In the genomic region with DNA sequence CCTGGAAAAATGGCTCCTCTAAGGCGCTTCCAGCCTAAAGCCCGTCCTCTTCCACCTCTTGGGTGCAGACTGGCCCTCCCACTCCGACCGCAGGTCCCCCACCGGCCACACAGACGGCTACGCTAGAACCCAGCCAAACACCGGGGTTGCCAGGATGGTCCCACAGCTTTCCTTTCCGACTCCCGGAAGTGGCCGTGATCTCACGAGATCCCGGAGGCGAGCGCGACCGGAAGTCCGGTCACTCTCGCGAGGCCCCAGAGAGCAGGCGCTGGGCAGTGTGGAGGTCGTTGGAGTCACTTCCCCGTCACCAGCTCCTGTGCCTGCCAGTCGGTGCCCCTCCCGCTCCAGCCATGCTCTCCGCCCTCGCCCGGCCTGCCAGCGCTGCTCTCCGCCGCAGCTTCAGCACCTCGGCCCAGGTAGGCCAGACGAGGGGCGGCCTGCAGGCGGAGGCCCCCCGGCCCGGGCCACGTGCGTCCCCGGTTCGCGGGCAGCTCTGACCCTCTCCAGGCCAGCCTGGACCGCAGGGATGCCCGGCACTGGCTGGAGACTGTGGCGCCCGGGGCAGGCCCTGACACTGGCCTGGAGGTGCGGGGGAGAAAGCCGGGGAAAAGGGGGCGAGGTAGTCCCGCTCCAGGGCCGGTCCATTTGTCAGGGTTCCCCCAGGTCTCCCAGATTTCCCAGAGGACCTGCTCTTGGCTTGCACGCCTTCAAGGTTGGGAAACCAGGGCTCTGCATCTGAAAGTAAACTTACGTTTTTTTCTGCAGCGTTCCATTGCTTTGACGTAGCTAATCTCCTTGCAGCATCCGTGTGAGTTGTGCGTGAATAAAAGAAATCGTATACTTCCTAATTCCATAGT, we compare ENCODE assay signal across 1 cellular context.
A peak's percentile ranks its signal among the peaks of the same experiment; 100 is the strongest.
TF ChIP-seq lines count a peak whose summit lies in the region.

Gene MDH2, plus strand, starts transcription at position 296 of the 857 bp plus-strand sequence. Its CDS starts 55 bp downstream, at position 351.
A gene with protein sequence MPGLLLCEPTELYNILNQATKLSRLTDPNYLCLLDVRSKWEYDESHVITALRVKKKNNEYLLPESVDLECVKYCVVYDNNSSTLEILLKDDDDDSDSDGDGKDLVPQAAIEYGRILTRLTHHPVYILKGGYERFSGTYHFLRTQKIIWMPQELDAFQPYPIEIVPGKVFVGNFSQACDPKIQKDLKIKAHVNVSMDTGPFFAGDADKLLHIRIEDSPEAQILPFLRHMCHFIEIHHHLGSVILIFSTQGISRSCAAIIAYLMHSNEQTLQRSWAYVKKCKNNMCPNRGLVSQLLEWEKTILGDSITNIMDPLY (minus strand): TSS at position 190 of the 857 bp plus-strand sequence. CDS start 17,477 bp downstream, outside the sequence.

TF ChIP-seq in K562, 482 proteins besides CTCF, POLR2A, EP300 and RAD21 (continued from another document and continues in another):
- peak; percentile 86 for TF ChIP-seq PCBP1 (IDR thresholded peaks at IDR 0.05; ENCODE audit: low read depth, low read length, poor library complexity, severe bottlenecking)
- TF ChIP-seq MAFF (IDR thresholded peaks at IDR 0.05; ENCODE audit: low read length): peak; percentile 82; the same call in 1 of the 2 replicates
- TF ChIP-seq HNRNPL (IDR thresholded peaks at IDR 0.05; ENCODE audit: low read depth, low read length): peak; percentile 98
- no peak for TF ChIP-seq CBX8 (IDR thresholded peaks at IDR 0.05; ENCODE audit: borderline replicate concordance, extremely low read depth, low read depth, low read length, poor library complexity, severe bottlenecking)
- TF ChIP-seq, protein P1, sequence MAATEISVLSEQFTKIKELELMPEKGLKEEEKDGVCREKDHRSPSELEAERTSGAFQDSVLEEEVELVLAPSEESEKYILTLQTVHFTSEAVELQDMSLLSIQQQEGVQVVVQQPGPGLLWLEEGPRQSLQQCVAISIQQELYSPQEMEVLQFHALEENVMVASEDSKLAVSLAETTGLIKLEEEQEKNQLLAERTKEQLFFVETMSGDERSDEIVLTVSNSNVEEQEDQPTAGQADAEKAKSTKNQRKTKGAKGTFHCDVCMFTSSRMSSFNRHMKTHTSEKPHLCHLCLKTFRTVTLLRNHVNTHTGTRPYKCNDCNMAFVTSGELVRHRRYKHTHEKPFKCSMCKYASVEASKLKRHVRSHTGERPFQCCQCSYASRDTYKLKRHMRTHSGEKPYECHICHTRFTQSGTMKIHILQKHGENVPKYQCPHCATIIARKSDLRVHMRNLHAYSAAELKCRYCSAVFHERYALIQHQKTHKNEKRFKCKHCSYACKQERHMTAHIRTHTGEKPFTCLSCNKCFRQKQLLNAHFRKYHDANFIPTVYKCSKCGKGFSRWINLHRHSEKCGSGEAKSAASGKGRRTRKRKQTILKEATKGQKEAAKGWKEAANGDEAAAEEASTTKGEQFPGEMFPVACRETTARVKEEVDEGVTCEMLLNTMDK (IDR thresholded peaks at IDR 0.05; ENCODE audit: borderline replicate concordance, insufficient read depth, low read depth, low read length, poor library complexity, severe bottlenecking): peak; percentile 12
- TF ChIP-seq, protein P2, sequence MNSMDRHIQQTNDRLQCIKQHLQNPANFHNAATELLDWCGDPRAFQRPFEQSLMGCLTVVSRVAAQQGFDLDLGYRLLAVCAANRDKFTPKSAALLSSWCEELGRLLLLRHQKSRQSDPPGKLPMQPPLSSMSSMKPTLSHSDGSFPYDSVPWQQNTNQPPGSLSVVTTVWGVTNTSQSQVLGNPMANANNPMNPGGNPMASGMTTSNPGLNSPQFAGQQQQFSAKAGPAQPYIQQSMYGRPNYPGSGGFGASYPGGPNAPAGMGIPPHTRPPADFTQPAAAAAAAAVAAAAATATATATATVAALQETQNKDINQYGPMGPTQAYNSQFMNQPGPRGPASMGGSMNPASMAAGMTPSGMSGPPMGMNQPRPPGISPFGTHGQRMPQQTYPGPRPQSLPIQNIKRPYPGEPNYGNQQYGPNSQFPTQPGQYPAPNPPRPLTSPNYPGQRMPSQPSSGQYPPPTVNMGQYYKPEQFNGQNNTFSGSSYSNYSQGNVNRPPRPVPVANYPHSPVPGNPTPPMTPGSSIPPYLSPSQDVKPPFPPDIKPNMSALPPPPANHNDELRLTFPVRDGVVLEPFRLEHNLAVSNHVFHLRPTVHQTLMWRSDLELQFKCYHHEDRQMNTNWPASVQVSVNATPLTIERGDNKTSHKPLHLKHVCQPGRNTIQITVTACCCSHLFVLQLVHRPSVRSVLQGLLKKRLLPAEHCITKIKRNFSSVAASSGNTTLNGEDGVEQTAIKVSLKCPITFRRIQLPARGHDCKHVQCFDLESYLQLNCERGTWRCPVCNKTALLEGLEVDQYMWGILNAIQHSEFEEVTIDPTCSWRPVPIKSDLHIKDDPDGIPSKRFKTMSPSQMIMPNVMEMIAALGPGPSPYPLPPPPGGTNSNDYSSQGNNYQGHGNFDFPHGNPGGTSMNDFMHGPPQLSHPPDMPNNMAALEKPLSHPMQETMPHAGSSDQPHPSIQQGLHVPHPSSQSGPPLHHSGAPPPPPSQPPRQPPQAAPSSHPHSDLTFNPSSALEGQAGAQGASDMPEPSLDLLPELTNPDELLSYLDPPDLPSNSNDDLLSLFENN (IDR thresholded peaks at IDR 0.05; ENCODE audit: low read depth in 2 of 2, low read length in 2 of 2): peak in 1 of 2 experiments; percentile 49; a peak in 1 of 4 replicates
- no peak for TF ChIP-seq MEIS2 (IDR thresholded peaks at IDR 0.05; ENCODE audit: partially characterized antibody)
- peak; percentile 95 for TF ChIP-seq TAF9B (IDR thresholded peaks at IDR 0.05; ENCODE audit: partially characterized antibody)
- TF ChIP-seq ELF2 (CRISPR knock-in tag; IDR thresholded peaks at IDR 0.05): peak; percentile 99
- TF ChIP-seq SAP30 (IDR thresholded peaks at IDR 0.05; ENCODE audit: borderline replicate concordance, insufficient read depth, low read depth, low read length, poor library complexity, severe bottlenecking): peak; percentile 94
- TF ChIP-seq CBX5 (IDR thresholded peaks at IDR 0.05; ENCODE audit: borderline replicate concordance, low read depth): no peak
- TF ChIP-seq, protein P3, sequence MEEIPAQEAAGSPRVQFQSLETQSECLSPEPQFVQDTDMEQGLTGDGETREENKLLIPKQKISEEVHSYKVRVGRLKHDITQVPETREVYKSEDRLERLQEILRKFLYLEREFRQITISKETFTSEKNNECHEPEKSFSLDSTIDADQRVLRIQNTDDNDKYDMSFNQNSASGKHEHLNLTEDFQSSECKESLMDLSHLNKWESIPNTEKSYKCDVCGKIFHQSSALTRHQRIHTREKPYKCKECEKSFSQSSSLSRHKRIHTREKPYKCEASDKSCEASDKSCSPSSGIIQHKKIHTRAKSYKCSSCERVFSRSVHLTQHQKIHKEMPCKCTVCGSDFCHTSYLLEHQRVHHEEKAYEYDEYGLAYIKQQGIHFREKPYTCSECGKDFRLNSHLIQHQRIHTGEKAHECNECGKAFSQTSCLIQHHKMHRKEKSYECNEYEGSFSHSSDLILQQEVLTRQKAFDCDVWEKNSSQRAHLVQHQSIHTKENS (CRISPR knock-in tag; IDR thresholded peaks at IDR 0.05): no peak
- 0 out of 2 replicates have a peak, but pooled peaks have one; percentile 62 for TF ChIP-seq HIVEP1 (CRISPR knock-in tag; IDR thresholded peaks at IDR 0.05)
- TF ChIP-seq, protein P4, sequence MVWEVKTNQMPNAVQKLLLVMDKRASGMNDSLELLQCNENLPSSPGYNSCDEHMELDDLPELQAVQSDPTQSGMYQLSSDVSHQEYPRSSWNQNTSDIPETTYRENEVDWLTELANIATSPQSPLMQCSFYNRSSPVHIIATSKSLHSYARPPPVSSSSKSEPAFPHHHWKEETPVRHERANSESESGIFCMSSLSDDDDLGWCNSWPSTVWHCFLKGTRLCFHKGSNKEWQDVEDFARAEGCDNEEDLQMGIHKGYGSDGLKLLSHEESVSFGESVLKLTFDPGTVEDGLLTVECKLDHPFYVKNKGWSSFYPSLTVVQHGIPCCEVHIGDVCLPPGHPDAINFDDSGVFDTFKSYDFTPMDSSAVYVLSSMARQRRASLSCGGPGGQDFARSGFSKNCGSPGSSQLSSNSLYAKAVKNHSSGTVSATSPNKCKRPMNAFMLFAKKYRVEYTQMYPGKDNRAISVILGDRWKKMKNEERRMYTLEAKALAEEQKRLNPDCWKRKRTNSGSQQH (CRISPR knock-in tag; IDR thresholded peaks at IDR 0.05): peak; percentile 87
- peak; percentile 96 to 98 for TF ChIP-seq MNT (conservative IDR thresholded peaks at IDR 0.05)
- TF ChIP-seq ARHGAP35 (IDR thresholded peaks at IDR 0.05; ENCODE audit: partially characterized antibody): peak; percentile 98
- TF ChIP-seq, protein P5, sequence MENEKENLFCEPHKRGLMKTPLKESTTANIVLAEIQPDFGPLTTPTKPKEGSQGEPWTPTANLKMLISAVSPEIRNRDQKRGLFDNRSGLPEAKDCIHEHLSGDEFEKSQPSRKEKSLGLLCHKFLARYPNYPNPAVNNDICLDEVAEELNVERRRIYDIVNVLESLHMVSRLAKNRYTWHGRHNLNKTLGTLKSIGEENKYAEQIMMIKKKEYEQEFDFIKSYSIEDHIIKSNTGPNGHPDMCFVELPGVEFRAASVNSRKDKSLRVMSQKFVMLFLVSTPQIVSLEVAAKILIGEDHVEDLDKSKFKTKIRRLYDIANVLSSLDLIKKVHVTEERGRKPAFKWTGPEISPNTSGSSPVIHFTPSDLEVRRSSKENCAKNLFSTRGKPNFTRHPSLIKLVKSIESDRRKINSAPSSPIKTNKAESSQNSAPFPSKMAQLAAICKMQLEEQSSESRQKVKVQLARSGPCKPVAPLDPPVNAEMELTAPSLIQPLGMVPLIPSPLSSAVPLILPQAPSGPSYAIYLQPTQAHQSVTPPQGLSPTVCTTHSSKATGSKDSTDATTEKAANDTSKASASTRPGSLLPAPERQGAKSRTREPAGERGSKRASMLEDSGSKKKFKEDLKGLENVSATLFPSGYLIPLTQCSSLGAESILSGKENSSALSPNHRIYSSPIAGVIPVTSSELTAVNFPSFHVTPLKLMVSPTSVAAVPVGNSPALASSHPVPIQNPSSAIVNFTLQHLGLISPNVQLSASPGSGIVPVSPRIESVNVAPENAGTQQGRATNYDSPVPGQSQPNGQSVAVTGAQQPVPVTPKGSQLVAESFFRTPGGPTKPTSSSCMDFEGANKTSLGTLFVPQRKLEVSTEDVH (IDR thresholded peaks at IDR 0.05; ENCODE audit: low read depth, partially characterized antibody): peak; percentile 91
- peak; percentile 100 for TF ChIP-seq RBFOX2 (IDR thresholded peaks at IDR 0.05; ENCODE audit: low read depth, low read length)
- TF ChIP-seq GABPA (tag; conservative IDR thresholded peaks at IDR 0.05; ENCODE audit: low read depth): peak; percentile 99
- TF ChIP-seq ARID4B (CRISPR knock-in tag; IDR thresholded peaks at IDR 0.05): peak; percentile 89
- TF ChIP-seq ZNF740 (CRISPR knock-in tag; IDR thresholded peaks at IDR 0.05): no peak; the same call in 1 of the 2 replicates
- peak in 1 of 2 experiments; percentile 10; a peak in 1 of 4 replicates for TF ChIP-seq ZNF740 (tag; IDR thresholded peaks at IDR 0.05)
- peak; percentile 39; the same call in 1 of the 2 replicates for TF ChIP-seq ATF4 (CRISPR knock-in tag; IDR thresholded peaks at IDR 0.05)
- TF ChIP-seq PML (IDR thresholded peaks at IDR 0.05; ENCODE audit: low read length): peak; percentile 94
- TF ChIP-seq KHSRP (IDR thresholded peaks at IDR 0.05): no peak
- peak; percentile 15; the same call in 1 of the 2 replicates for TF ChIP-seq ZNF431 (CRISPR knock-in tag; IDR thresholded peaks at IDR 0.05)
- TF ChIP-seq PPARD (CRISPR knock-in tag; IDR thresholded peaks at IDR 0.05): no peak
- TF ChIP-seq ZFPM2 (CRISPR knock-in tag; IDR thresholded peaks at IDR 0.05): 0 out of 2 replicates have a peak, but pooled peaks have one; percentile 8
